ENCODE assay signal across 18 cellular contexts in genomic region chr11:15591112-15591537, GRCh38.
"Had no signal": no experiment of that assay in that cellular context is flagged by ENCODE, and none has a peak within 500 bp of the region (broad histone marks: within the 10 kb centered on the region; RNA-seq: fewer than 3 reads in every experiment).

No MANE protein-coding gene starts in this region.

- ATAC-seq: activated CD4-positive, CD25-positive, alpha-beta regulatory T cell treated with anti-CD3 and anti-CD28 coated beads, Interleukin-2, amount 50 U/mL, for 24 hours; activated naive CD4-positive, alpha-beta T cell treated with anti-CD3 and anti-CD28 coated beads, Interleukin-2, amount 50 U/mL, for 72 hours; activated T-helper 17 cell treated with anti-CD3 and anti-CD28 coated beads, Interleukin-2, amount 50 U/mL, for 72 hours; gastrocnemius medialis; left colon; mucosa of descending colon had no signal

- H3K27me3 Mint-ChIP-seq: activated CD4-positive, alpha-beta T cell treated with anti-CD3 and anti-CD28 coated beads, Interleukin-2, amount 10 ng/mL, durations not matched to agents 24 days and 14 days; activated T-cell treated with anti-CD3 and anti-CD28 coated beads, Interleukin-2, amount 50 U/mL, for 24 hours; activated T-helper 17 cell treated with anti-CD3 and anti-CD28 coated beads, Interleukin-2, amount 50 U/mL, for 72 hours; stimulated activated naive CD8-positive, alpha-beta T cell treated with anti-CD3 and anti-CD28 coated beads, Interleukin-15, Interleukin-2, amounts not matched to agents 100 ng/mL and 50 ng/mL, for 24 hours had no signal

- H3K27ac Mint-ChIP-seq: activated CD4-positive, alpha-beta T cell treated with anti-CD3 and anti-CD28 coated beads, Interleukin-2, amount 10 ng/mL, durations not matched to agents 24 days and 14 days; activated naive CD4-positive, alpha-beta T cell treated with anti-CD3 and anti-CD28 coated beads, Interleukin-2, amount 50 U/mL, for 72 hours; activated T-cell treated with anti-CD3 and anti-CD28 coated beads, Interleukin-2, amount 50 U/mL, for 24 hours; activated T-helper 17 cell treated with anti-CD3 and anti-CD28 coated beads, Interleukin-2, amount 50 U/mL, for 72 hours; progenitor cell of endocrine pancreas; stimulated activated naive CD8-positive, alpha-beta T cell treated with anti-CD3 and anti-CD28 coated beads, Interleukin-15, Interleukin-2, amounts not matched to agents 100 ng/mL and 50 ng/mL, for 24 hours had no signal

- H3K4me3 Mint-ChIP-seq: activated CD4-positive, alpha-beta T cell treated with anti-CD3 and anti-CD28 coated beads, Interleukin-2, amount 10 ng/mL, durations not matched to agents 24 days and 14 days; activated T-cell treated with anti-CD3 and anti-CD28 coated beads, Interleukin-2, amount 50 U/mL, for 24 hours; activated T-helper 17 cell treated with anti-CD3 and anti-CD28 coated beads, Interleukin-2, amount 50 U/mL, for 72 hours; neural crest cell; stimulated activated naive CD8-positive, alpha-beta T cell treated with anti-CD3 and anti-CD28 coated beads, Interleukin-15, Interleukin-2, amounts not matched to agents 100 ng/mL and 50 ng/mL, for 24 hours had no signal

- H3K9me3 ChIP-seq: esophagus squamous epithelium, gastrocnemius medialis, mucosa of descending colon, SK-N-SH, tibial nerve had no signal

- H3K4me1 ChIP-seq: esophagus squamous epithelium, tibial nerve had no signal

- H3K4me1 Mint-ChIP-seq: activated CD4-positive, alpha-beta T cell treated with anti-CD3 and anti-CD28 coated beads, Interleukin-2, amount 10 ng/mL, durations not matched to agents 24 days and 14 days; activated T-helper 17 cell treated with anti-CD3 and anti-CD28 coated beads, Interleukin-2, amount 50 U/mL, for 72 hours; neural crest cell had no signal

- DNase-seq: activated CD4-positive, alpha-beta T cell treated with anti-CD3 and anti-CD28 coated beads, Interleukin-2, amount 10 ng/mL, durations not matched to agents 24 days and 14 days; activated T-cell treated with anti-CD3 and anti-CD28 coated beads, Interleukin-2, amount 50 U/mL, for 24 hours; cerebellar nuclear complex; esophagus squamous epithelium; gastrocnemius medialis; left colon; mucosa of descending colon; retina; SK-N-SH; stimulated activated CD4-positive, alpha-beta T cell treated with anti-CD3 and anti-CD28 coated beads, Interleukin-4, amount 100 ng/mL, for 24 hours had no signal

- H3K27me3 ChIP-seq: esophagus squamous epithelium, gastrocnemius medialis, tibial nerve had no signal

- H3K27ac ChIP-seq: coronary artery, esophagus squamous epithelium, gastrocnemius medialis, tibial nerve had no signal

- H3K4me3 ChIP-seq: coronary artery, esophagus squamous epithelium, gastrocnemius medialis, mucosa of descending colon, tibial nerve had no signal

- H3K36me3 ChIP-seq: esophagus squamous epithelium, gastrocnemius medialis, tibial nerve had no signal

- H3K36me3 Mint-ChIP-seq: activated naive CD4-positive, alpha-beta T cell treated with anti-CD3 and anti-CD28 coated beads, Interleukin-2, amount 50 U/mL, for 72 hours had no signal

- H3K9me3 Mint-ChIP-seq: activated CD4-positive, alpha-beta T cell treated with anti-CD3 and anti-CD28 coated beads, Interleukin-2, amount 10 ng/mL, durations not matched to agents 24 days and 14 days; activated naive CD4-positive, alpha-beta T cell treated with anti-CD3 and anti-CD28 coated beads, Interleukin-2, amount 50 U/mL, for 72 hours; activated T-cell treated with anti-CD3 and anti-CD28 coated beads, Interleukin-2, amount 50 U/mL, for 24 hours; activated T-helper 17 cell treated with anti-CD3 and anti-CD28 coated beads, Interleukin-2, amount 50 U/mL, for 72 hours; stimulated activated naive CD8-positive, alpha-beta T cell treated with anti-CD3 and anti-CD28 coated beads, Interleukin-15, Interleukin-2, amounts not matched to agents 100 ng/mL and 50 ng/mL, for 24 hours had no signal
